In genomic region chr13:25783480-25784081, GRCh38 we compare ENCODE assay signal across 19 cellular contexts.
DNase-seq lines count a peak whose midpoint lies in the region; TF ChIP-seq lines count a peak whose summit lies in the region.
"Had no signal": no experiment of that assay in that cellular context is flagged by ENCODE, and none has a peak within 500 bp of the region (broad histone marks: within the 10 kb centered on the region; RNA-seq: fewer than 3 reads in every experiment).

No MANE protein-coding gene starts in this region.

- DNase-seq in DMS79 treated with DMSO at 0.1 percent for 48 hours (lab: John Stamatoyannopoulos, UW), result peak; percentile 59
- DNase-seq in NCI-H2029 treated with DMSO at 0.1 percent for 48 hours (lab: John Stamatoyannopoulos, UW), result peak; percentile 72
- peak; percentile 6 for DNase-seq in NCI-H526 treated with DMSO at 0.1 percent for 48 hours (lab: John Stamatoyannopoulos, UW)
- DNase-seq in activated T-cell treated with anti-CD3 and anti-CD28 coated beads, Interleukin-2, amount 50 U/mL, for 48 hours, result no peak
- DNase-seq in HCEC 1CT, result no peak
- no peak for DNase-seq in cardiac septum (ENCODE audit: low spot score)
- DNase-seq: activated B cell treated with CpG ODN at 0.5 μM for 24 hours; activated CD4-positive, alpha-beta memory T cell treated with anti-CD3 and anti-CD28 coated beads for 36 hours; activated gamma-delta T cell treated with Interleukin-2 at 50 U/mL for 16 hours; activated T-cell treated with anti-CD3 and anti-CD28 coated beads for 4 hours; CD4-positive, alpha-beta T cell; GOT3; immature natural killer cell; SIG-M5; stimulated activated CD4-positive, alpha-beta T cell treated with anti-CD3 and anti-CD28 coated beads, Interleukin-4, amount 100 ng/mL, for 4 hours; upper lobe of right lung had no signal

- H3K36me3 Mint-ChIP-seq in nephron (ENCODE audit: low read depth), result no peaks in the 10 kb centered on the region
- H3K36me3 Mint-ChIP-seq: activated CD4-positive, alpha-beta memory T cell treated with anti-CD3 and anti-CD28 coated beads for 36 hours; immature natural killer cell had no signal

- H3K4me1 Mint-ChIP-seq in nephron, result peaks cover 49% of the 10 kb centered on the region
- H3K4me1 Mint-ChIP-seq: immature natural killer cell had no signal

- H3K9me3 Mint-ChIP-seq in nephron, result no peaks in the 10 kb centered on the region
- H3K9me3 Mint-ChIP-seq: activated B cell treated with CpG ODN at 0.5 μM for 24 hours; activated CD4-positive, alpha-beta memory T cell treated with anti-CD3 and anti-CD28 coated beads for 36 hours; CD4-positive, alpha-beta T cell; dendritic cell treated with granulocyte-macrophage colony-stimulating factor and Interleukin-4, amounts not matched to agents 40 ng/mL and 50 ng/mL, for 4 days; immature natural killer cell; T-helper 1 cell treated with Interleukin-12 subunit alpha and Interleukin-12 subunit beta and Interleukin-4 antibody, amounts not matched to agents 30 μg/mL and 1 μg/mL, for 36 hours had no signal

- peaks cover 3% of the 10 kb centered on the region for H3K27me3 Mint-ChIP-seq in nephron (ENCODE audit: low read depth)
- H3K27me3 Mint-ChIP-seq: activated B cell treated with CpG ODN at 0.5 μM for 24 hours; CD4-positive, alpha-beta T cell; dendritic cell treated with granulocyte-macrophage colony-stimulating factor and Interleukin-4, amounts not matched to agents 40 ng/mL and 50 ng/mL, for 4 days had no signal

- H3K27ac Mint-ChIP-seq in nephron, result peak overlapping the region; percentile 10 to 48 (median 13)
- H3K27ac Mint-ChIP-seq: activated B cell treated with CpG ODN at 0.5 μM for 24 hours; activated CD4-positive, alpha-beta memory T cell treated with anti-CD3 and anti-CD28 coated beads for 36 hours; CD4-positive, alpha-beta T cell; dendritic cell treated with granulocyte-macrophage colony-stimulating factor and Interleukin-4, amounts not matched to agents 40 ng/mL and 50 ng/mL, for 4 days; immature natural killer cell; T-helper 1 cell treated with Interleukin-12 subunit alpha and Interleukin-12 subunit beta and Interleukin-4 antibody, amounts not matched to agents 30 μg/mL and 1 μg/mL, for 36 hours had no signal

- TF ChIP-seq CTCF in nephron (IDR thresholded peaks at IDR 0.05; ENCODE audit: unreplicated experiment in 3 of 3), result no peak

- no peak overlapping the region for H3K4me3 Mint-ChIP-seq in nephron
- H3K4me3 Mint-ChIP-seq: activated B cell treated with CpG ODN at 0.5 μM for 24 hours; activated CD4-positive, alpha-beta memory T cell treated with anti-CD3 and anti-CD28 coated beads for 36 hours; CD4-positive, alpha-beta T cell; dendritic cell treated with granulocyte-macrophage colony-stimulating factor and Interleukin-4, amounts not matched to agents 40 ng/mL and 50 ng/mL, for 4 days; immature natural killer cell; T-helper 1 cell treated with Interleukin-12 subunit alpha and Interleukin-12 subunit beta and Interleukin-4 antibody, amounts not matched to agents 30 μg/mL and 1 μg/mL, for 36 hours had no signal

- intact Hi-C loops in cardiac septum (cut with DNase I), result no loop called here

Comparison
In these comparisons a context has a peak if more than half of its experiments do, and no peak if none do; other contexts are left out.
1. DNase-seq: peak in DMS79 treated with DMSO at 0.1 percent for 48 hours (single experiment), NCI-H2029 treated with DMSO at 0.1 percent for 48 hours (single experiment) and NCI-H526 treated with DMSO at 0.1 percent for 48 hours (single experiment); none in activated T-cell treated with anti-CD3 and anti-CD28 coated beads, Interleukin-2, amount 50 U/mL, for 48 hours (0 of 2), HCEC 1CT (single experiment) and cardiac septum (single experiment).